In the genomic region with DNA sequence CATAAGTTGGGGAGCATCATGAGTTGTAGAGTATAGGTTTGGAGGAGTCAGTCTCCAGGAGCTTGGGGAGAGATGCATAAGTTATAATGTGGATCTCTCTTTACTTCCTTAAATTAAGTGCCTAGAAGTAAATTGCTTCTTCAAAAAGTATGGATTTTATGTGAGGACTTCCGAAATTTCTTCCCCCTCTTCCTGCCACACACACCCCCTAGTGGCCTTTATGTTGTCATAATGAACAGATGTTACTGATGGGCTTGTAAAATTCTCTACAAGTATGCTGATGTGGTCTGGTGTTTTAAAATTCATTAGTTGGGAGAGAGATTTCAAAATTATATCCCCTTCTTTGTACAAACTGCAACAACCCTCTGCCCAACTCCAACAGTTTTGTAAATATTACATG, we compare ENCODE assay signal across 8 cellular contexts. TPM values are rescaled to one million over a fixed set of nuclear protein-coding genes. Genes with fewer than 3 reads are reported as not detected.
A peak's percentile ranks its signal among the peaks of the same experiment; 100 is the strongest.
DNase-seq lines count a peak whose midpoint lies in the region; ATAC-seq and TF ChIP-seq lines count a peak whose summit lies in the region.

No MANE protein-coding gene starts in this region.

- no peaks in the 10 kb centered on the region for H3K36me3 ChIP-seq in GM23338 (ENCODE audit: insufficient read depth)

- H3K79me2 ChIP-seq in GM23338 (replicated peaks; ENCODE audit: insufficient read depth) = peaks cover 25% of the 10 kb centered on the region

- peak; percentile 15 for ATAC-seq in GM23338
- ATAC-seq in HG03521 (IDR thresholded peaks at IDR 0.05; ENCODE audit: unreplicated experiment) = no peak

- peak overlapping the region; percentile 42; the same call in 1 of the 2 replicates for H3K4me2 ChIP-seq in GM23338

- peaks cover 17% of the 10 kb centered on the region for H3K4me1 Mint-ChIP-seq in GM23338

- no peaks in the 10 kb centered on the region; the same call in 1 of the 2 replicates for H3K9me2 ChIP-seq in GM23338 (ENCODE audit: insufficient read depth)

- H3K27me3 ChIP-seq in GM23338 (ENCODE audit: insufficient read depth) = no peaks in the 10 kb centered on the region

- H3K27ac Mint-ChIP-seq in GM23338 = peak overlapping the region; percentile 77

- peak; percentile 62 to 75 for TF ChIP-seq CTCF in GM23338 (conservative IDR thresholded peaks at IDR 0.05; ENCODE audit: low read depth in 2 of 2)
- TF ChIP-seq CTCF in GM20000 (IDR thresholded peaks at IDR 0.05; ENCODE audit: extremely low read depth, missing control alignments) = no peak

- no peaks in the 10 kb centered on the region for H3K9me3 Mint-ChIP-seq in GM23338

- H3K4me3 Mint-ChIP-seq in GM23338 = peak overlapping the region; percentile 36

- in situ Hi-C loops in ACHN (cut with HindIII; ENCODE audit: low pct_ligation_motif_present, low pct_unique_long_range_greater_than_20kb, low sequenced_read_pairs) = no loop called here
- in situ Hi-C loops in SK-MEL-5 (cut with HindIII; ENCODE audit: low pct_unique_long_range_greater_than_20kb, low sequenced_read_pairs) = no loop called here

- H3K4me3 ChIP-seq in GM23338 = peak overlapping the region; percentile 21; the same call in 1 of the 2 replicates

- H3K27ac ChIP-seq in GM23338 (ENCODE audit: low read depth) = peak overlapping the region; percentile 20; the same call in 1 of the 2 replicates

- peaks cover 1% of the 10 kb centered on the region for H3K27me3 Mint-ChIP-seq in GM23338 (ENCODE audit: insufficient read depth, low read depth, poor library complexity)

- peak; percentile 29 for DNase-seq in ACHN
- DNase-seq in GM23338 (ENCODE audit: low spot score) = peak; percentile 72
- DNase-seq in SK-MEL-5 (ENCODE audit: low read depth, low spot score) = peak; percentile 50
- peak; percentile 12 for DNase-seq in germinal center (ENCODE audit: low spot score)
- no peak for DNase-seq in central memory CD4-positive, alpha-beta T cell
- no peak for DNase-seq in NCI-H1105 treated with DMSO at 0.1 percent for 48 hours (lab: John Stamatoyannopoulos, UW)
- no peak for DNase-seq in GM20000 (ENCODE audit: low spot score)

- H3F3A ChIP-seq in GM23338 (replicated peaks; ENCODE audit: low read depth) = no peaks in the 10 kb centered on the region

- H3K36me3 Mint-ChIP-seq in GM23338 (ENCODE audit: low read depth) = peaks cover 5% of the 10 kb centered on the region; the same call in 2 of the 3 replicates

- H4K20me1 ChIP-seq in GM23338 (replicated peaks; ENCODE audit: insufficient read depth) = peaks cover 13% of the 10 kb centered on the region; the same call in 1 of the 2 replicates

- peak overlapping the region; percentile 80 for H2AFZ ChIP-seq in GM23338

- H3K4me1 ChIP-seq in GM23338 (ENCODE audit: insufficient read depth) = peaks cover 7% of the 10 kb centered on the region

TF ChIP-seq in GM23338, 12 proteins besides CTCF, POLR2A, EP300 and RAD21:
- TF ChIP-seq CREB1 (CRISPR knock-in tag; IDR thresholded peaks at IDR 0.05; ENCODE audit: low read depth) (0 out of 2 replicates have a peak, but pooled peaks have one; percentile 7), POLR2AphosphoS5 (IDR thresholded peaks at IDR 0.05; ENCODE audit: low read depth) (no peak), JUNB (IDR thresholded peaks at IDR 0.05; ENCODE audit: unreplicated experiment) (no peak)

RNA-seq across cellular contexts. Expression of a gene that starts 2.3 kb away (rescaled TPM):
- 39.3 and 45.2 TPM in 2 replicates for total RNA-seq in GM23338 (2014; rRNA removed; shearing (Covaris generic))
- 48.7 and 56.8 TPM in 2 replicates for polyA plus RNA-seq in GM23338 (2016; fragmentation: Nextera tagmentation; extraction: Ambion mirVana)
- 16.2 and 17.6 TPM in 2 replicates for total RNA-seq in SK-MEL-5 (2014; rRNA removed; shearing (Covaris generic))
- polyA plus RNA-seq in SK-MEL-5 (2015; cell fraction: cytosol; rRNA removed) = 8.0 and 11.0 TPM in 2 replicates
- polyA plus RNA-seq in SK-MEL-5 (2015; cell fraction: nucleus; rRNA removed) = 32.2 and 71.6 TPM in 2 replicates

Comparison
In these comparisons a context has a peak if more than half of its experiments do, and no peak if none do; other contexts are left out.
1. DNase-seq: peak in ACHN (single experiment), GM23338 (single experiment), SK-MEL-5 (single experiment) and germinal center (single experiment); none in central memory CD4-positive, alpha-beta T cell (single experiment), NCI-H1105 treated with DMSO at 0.1 percent for 48 hours (single experiment) and GM20000 (single experiment).